Comparison of ENCODE assay signal across 21 cellular contexts in genomic region chr10:118965096-118965495, GRCh38.
"Had no signal": no experiment of that assay in that cellular context is flagged by ENCODE, and none has a peak within 500 bp of the region (broad histone marks: within the 10 kb centered on the region; RNA-seq: fewer than 3 reads in every experiment).

No MANE protein-coding gene starts in this region.

- H3K9me3 Mint-ChIP-seq: neural crest cell had no signal

- H3K4me3 Mint-ChIP-seq: naive thymus-derived CD8-positive, alpha-beta T cell; neural crest cell; type B pancreatic cell had no signal

- H3K27me3 Mint-ChIP-seq: type B pancreatic cell had no signal

- H2AFZ ChIP-seq: hepatocyte had no signal

- H3K9me3 ChIP-seq: esophagus muscularis mucosa, gastrocnemius medialis, pancreas, suprapubic skin, thyroid gland had no signal

- H3K27ac ChIP-seq: epithelial cell of prostate, esophagus muscularis mucosa, hepatocyte, pancreas, suprapubic skin, thyroid gland had no signal

- H3K36me3 ChIP-seq: esophagus muscularis mucosa, gastrocnemius medialis, pancreas, suprapubic skin, thyroid gland had no signal

- H3K27ac Mint-ChIP-seq: progenitor cell of endocrine pancreas, type B pancreatic cell had no signal

- H3K4me1 ChIP-seq: pancreas had no signal

- ATAC-seq: left colon; naive thymus-derived CD8-positive, alpha-beta T cell; right cardiac atrium had no signal

- H3K4me1 Mint-ChIP-seq: naive thymus-derived CD8-positive, alpha-beta T cell had no signal

- H3K4me3 ChIP-seq: dorsolateral prefrontal cortex, esophagus muscularis mucosa, gastrocnemius medialis, hepatocyte, pancreas, smooth muscle cell, suprapubic skin, thyroid gland had no signal

- H3K4me2 ChIP-seq: hepatocyte, smooth muscle cell had no signal

- DNase-seq: cortex of kidney; effector memory CD4-positive, alpha-beta T cell; left colon; mesendoderm; naive thymus-derived CD8-positive, alpha-beta T cell; occipital lobe; pancreas; right cardiac atrium; stimulated activated CD4-positive, alpha-beta T cell treated with anti-CD3 and anti-CD28 coated beads, Interleukin-2, amount 100 ng/mL, for 48 hours; stimulated activated naive CD4-positive, alpha-beta T cell treated with Interleukin-2 at 50 U/mL for 16 hours; thyroid gland had no signal

- H3K79me2 ChIP-seq: hepatocyte had no signal

- H3K36me3 Mint-ChIP-seq: naive thymus-derived CD8-positive, alpha-beta T cell had no signal

- H3K27me3 ChIP-seq: esophagus muscularis mucosa, gastrocnemius medialis, hepatocyte, pancreas, suprapubic skin, thyroid gland had no signal
